In genomic region chr2:102082591-102083586, GRCh38 we compare ENCODE assay signal across 8 cellular contexts. TPM values are rescaled to one million over a fixed set of nuclear protein-coding genes. Genes with fewer than 3 reads are reported as not detected.
DNase-seq lines count a peak whose midpoint lies in the region; ATAC-seq and TF ChIP-seq lines count a peak whose summit lies in the region.

No MANE protein-coding gene starts in this region.

- H3K4me1 Mint-ChIP-seq in CD8-positive, alpha-beta T cell (ENCODE audit: low read depth): peaks cover 34% of the 10 kb centered on the region
- H3K4me1 Mint-ChIP-seq in activated B cell treated with CpG ODN at 0.5 μM for 24 hours: peaks cover 13% of the 10 kb centered on the region
- H3K4me1 Mint-ChIP-seq in effector memory CD8-positive, alpha-beta T cell (ENCODE audit: low read depth in 2 of 2): peaks cover 11 to 16% of the 10 kb centered on the region in 2 donors

- peak in 4 of 7 experiments; percentile 20 to 69 (median 30) for DNase-seq in CD8-positive, alpha-beta T cell
- DNase-seq in activated B cell treated with CpG ODN at 0.5 μM for 24 hours (no peak), omental fat pad (ENCODE audit: low spot score) (no peak), NCI-H82 treated with DMSO at 0.1 percent for 48 hours (lab: John Stamatoyannopoulos, UW; ENCODE audit: unreplicated experiment) (no peak), cerebellar nuclear complex (lab: John Stamatoyannopoulos, UW) (no peak)
- DNase-seq in effector memory CD8-positive, alpha-beta T cell: peak in 2 of 3 experiments; percentile 4 to 13

- intact Hi-C loops in CD8-positive, alpha-beta T cell (cut with DNase I, micrococcal nuclease): no loop called here
- intact Hi-C loops in activated B cell treated with CpG ODN at 0.5 μM for 24 hours (cut with micrococcal nuclease): no loop called here

- POLR2A ChIA-PET in CD8-positive, alpha-beta T cell (lab: Charles Lee): interaction anchor here (0.7 to 1.2 kb wide), 3 partner anchors 9 to 51 kb away, joined by 3 to 6 read pairs (median 3); no protein-coding TSS in a partner anchor
- POLR2A ChIA-PET in activated B cell treated with CpG ODN at 0.5 μM for 24 hours (lab: Charles Lee): interaction anchor here (0.7 kb wide), 1 partner anchor 909 kb away, joined by 3 read pairs; no protein-coding TSS in a partner anchor

- no peaks in the 10 kb centered on the region for H3K27me3 Mint-ChIP-seq in CD8-positive, alpha-beta T cell (ENCODE audit: low read depth)
- H3K27me3 Mint-ChIP-seq in activated B cell treated with CpG ODN at 0.5 μM for 24 hours: peaks cover 17% of the 10 kb centered on the region
- peaks cover 0 to 6% of the 10 kb centered on the region in 2 donors for H3K27me3 Mint-ChIP-seq in effector memory CD8-positive, alpha-beta T cell

- H3K4me1 ChIP-seq in CD8-positive, alpha-beta T cell (ENCODE audit: insufficient read depth, low read length): peaks cover 24% of the 10 kb centered on the region

- H3K4me3 Mint-ChIP-seq in CD8-positive, alpha-beta T cell: peak overlapping the region; percentile 75
- H3K4me3 Mint-ChIP-seq in activated B cell treated with CpG ODN at 0.5 μM for 24 hours: peak overlapping the region; percentile 33
- peak overlapping the region; percentile 52 to 71 for H3K4me3 Mint-ChIP-seq in effector memory CD8-positive, alpha-beta T cell

- H3K36me3 Mint-ChIP-seq in CD8-positive, alpha-beta T cell: no peaks in the 10 kb centered on the region
- H3K36me3 Mint-ChIP-seq in activated B cell treated with CpG ODN at 0.5 μM for 24 hours (ENCODE audit: low read depth): no peaks in the 10 kb centered on the region
- H3K36me3 Mint-ChIP-seq in effector memory CD8-positive, alpha-beta T cell (ENCODE audit: insufficient read depth): no peaks in the 10 kb centered on the region

- no peaks in the 10 kb centered on the region for H3K9me3 ChIP-seq in CD8-positive, alpha-beta T cell (ENCODE audit: low read length)

- H3K4me3 ChIP-seq in CD8-positive, alpha-beta T cell (ENCODE audit: low read depth, low read length): peak overlapping the region; percentile 15

- H3K27me3 ChIP-seq in CD8-positive, alpha-beta T cell (ENCODE audit: insufficient read depth, low read length): no peaks in the 10 kb centered on the region

- CTCF ChIA-PET in CD8-positive, alpha-beta T cell (lab: Charles Lee): interaction anchor here (1.3 to 1.4 kb wide), 2 partner anchors 12 to 62 kb away, joined by 3 to 5 read pairs; no protein-coding TSS in a partner anchor
- CTCF ChIA-PET in activated B cell treated with CpG ODN at 0.5 μM for 24 hours (lab: Charles Lee): no interaction called here

- H3K27ac Mint-ChIP-seq in CD8-positive, alpha-beta T cell: peak overlapping the region; percentile 89
- no peak overlapping the region for H3K27ac Mint-ChIP-seq in activated B cell treated with CpG ODN at 0.5 μM for 24 hours
- peak overlapping the region; percentile 52 to 53 for H3K27ac Mint-ChIP-seq in effector memory CD8-positive, alpha-beta T cell

- H3K36me3 ChIP-seq in CD8-positive, alpha-beta T cell (ENCODE audit: insufficient read depth, low read length): no peaks in the 10 kb centered on the region

- peak overlapping the region; percentile 41 for H3K27ac ChIP-seq in CD8-positive, alpha-beta T cell (ENCODE audit: low read depth, low read length)

- TF ChIP-seq CTCF in CD8-positive, alpha-beta T cell (IDR thresholded peaks at IDR 0.05): no peak
- no peak for TF ChIP-seq CTCF in activated B cell treated with CpG ODN at 0.5 μM for 24 hours (IDR thresholded peaks at IDR 0.05)
- no peak for TF ChIP-seq CTCF in omental fat pad (IDR thresholded peaks at IDR 0.05)

- no peaks in the 10 kb centered on the region for H3K9me3 Mint-ChIP-seq in CD8-positive, alpha-beta T cell
- no peaks in the 10 kb centered on the region for H3K9me3 Mint-ChIP-seq in activated B cell treated with CpG ODN at 0.5 μM for 24 hours
- H3K9me3 Mint-ChIP-seq in effector memory CD8-positive, alpha-beta T cell: no peaks in the 10 kb centered on the region

- ATAC-seq in CD8-positive, alpha-beta T cell: peak; percentile 81
- peak; percentile 82 for ATAC-seq in GM19463 (IDR thresholded peaks at IDR 0.05; ENCODE audit: unreplicated experiment)
- peak; percentile 75 for ATAC-seq in HG03521 (IDR thresholded peaks at IDR 0.05; ENCODE audit: unreplicated experiment)
- ATAC-seq in activated B cell treated with CpG ODN at 0.5 μM for 24 hours (ENCODE audit: low read depth): peak; percentile 73
- ATAC-seq in effector memory CD8-positive, alpha-beta T cell (replicated peaks): peak; percentile 84
- ATAC-seq in omental fat pad (ENCODE audit: low FRiP score): peak; percentile 88

RNA-seq across cellular contexts. Expression of gene IL1R1, which starts 59.7 kb away (rescaled TPM):
- total RNA-seq in CD8-positive, alpha-beta T cell: under 1 TPM; 0.06 to 0.08 TPM
- not detected in 2 replicates for total RNA-seq in activated B cell treated with CpG ODN at 0.5 μM for 24 hours
- total RNA-seq in omental fat pad: 100 to 1,000 TPM; 167 to 541 (median 270) TPM

Comparison
In these comparisons a context has a peak if more than half of its experiments do, and no peak if none do; other contexts are left out.
1. DNase-seq: peak in CD8-positive, alpha-beta T cell (4 of 7) and effector memory CD8-positive, alpha-beta T cell (2 of 3); none in activated B cell treated with CpG ODN at 0.5 μM for 24 hours (single experiment), omental fat pad (single experiment), NCI-H82 treated with DMSO at 0.1 percent for 48 hours (single experiment) and cerebellar nuclear complex (0 of 2).
2. RNA of gene IL1R1, which starts 59.7 kb away (total RNA-seq): 167 to 541 TPM in omental fat pad; 0.06 to 0.08 TPM in CD8-positive, alpha-beta T cell and not detected in activated B cell treated with CpG ODN at 0.5 μM for 24 hours; every median in the first group is over 100 times any median in the second.
3. Peak in every context shown above with its lines, with median percentiles within 50 percentile points of each other: ATAC-seq and H3K4me3 Mint-ChIP-seq.